ENCODE assay signal across 8 cellular contexts in genomic region chr2:12715878-12716249, GRCh38. TPM values are rescaled to one million over a fixed set of nuclear protein-coding genes. Genes with fewer than 3 reads are reported as not detected.
DNase-seq lines count a peak whose midpoint lies in the region; ATAC-seq and TF ChIP-seq lines count a peak whose summit lies in the region.

No MANE protein-coding gene starts in this region.

- DNase-seq in D341Med (ENCODE audit: low spot score), result peak; percentile 73
- peak; percentile 55 for DNase-seq in NCI-H345 treated with DMSO at 0.1 percent for 48 hours (lab: John Stamatoyannopoulos, UW; ENCODE audit: unreplicated experiment)
- peak; percentile 59 to 73 for DNase-seq in activated CD4-positive, alpha-beta T cell treated with anti-CD3 and anti-CD28 coated beads, Interleukin-2, amount 50 U/mL, for 24 hours (ENCODE audit: low read depth in 1 of 2, low spot score in 1 of 2)
- peak in 8 of 10 donors; percentile 53 to 74 (median 66) for DNase-seq in dorsolateral prefrontal cortex
- peak; percentile 89 to 91 for DNase-seq in lung microvascular endothelial cell (ENCODE audit: low read depth in 2 of 2)
- DNase-seq in stimulated activated CD4-positive, alpha-beta T cell treated with anti-CD3 and anti-CD28 coated beads, TNF-alpha, amount 100 ng/mL, for 48 hours (ENCODE audit: low read depth in 3 of 3), result peak; percentile 63 to 76 (median 64)

- peak in 50 of 56 donors; percentile 4 to 63 (median 48) for TF ChIP-seq CTCF in dorsolateral prefrontal cortex (IDR thresholded peaks at IDR 0.05 in 54 of 56, conservative IDR thresholded peaks at IDR 0.05 in 2 of 56; ENCODE audit: low read depth in 1 of 56, partially characterized antibody in 56 of 56)

- intact Hi-C loops in dorsolateral prefrontal cortex (cut with DNase I), result loop anchor here (2.0 to 10.0 kb wide), 10 partner anchors 131 to 887 kb away; no protein-coding TSS in a partner anchor

- H3K27ac ChIP-seq in dorsolateral prefrontal cortex, result peak overlapping the region; percentile 78 to 98 (median 94)

- peak overlapping the region; percentile 48 to 93 (median 84) for H3K4me3 ChIP-seq in dorsolateral prefrontal cortex

- ATAC-seq in HG02588 (IDR thresholded peaks at IDR 0.05; ENCODE audit: unreplicated experiment) (peak; percentile 31), GM21381 (IDR thresholded peaks at IDR 0.05; ENCODE audit: unreplicated experiment) (no peak)

- no peaks in the 10 kb centered on the region for H3K27me3 ChIP-seq in dorsolateral prefrontal cortex

RNA-seq across cellular contexts. Expression of gene TRIB2, which starts 0.9 kb away (rescaled TPM):
- total RNA-seq in dorsolateral prefrontal cortex, result 10 to 100 TPM; 21.5 to 86.6 (median 38.2) TPM
- total RNA-seq in lung microvascular endothelial cell, result 49.5 and 129 TPM in 2 replicates
